ENCODE assay signal across 12 cellular contexts in genomic region chr6:29017428-29017802, GRCh38. TPM values are rescaled to one million over a fixed set of nuclear protein-coding genes. Genes with fewer than 3 reads are reported as not detected.
DNase-seq lines count a peak whose midpoint lies in the region; ATAC-seq, FAIRE-seq and TF ChIP-seq lines count a peak whose summit lies in the region.
"Had no signal": no experiment of that assay in that cellular context is flagged by ENCODE, and none has a peak within 500 bp of the region (broad histone marks: within the 10 kb centered on the region; RNA-seq: fewer than 3 reads in every experiment).

No MANE protein-coding gene starts in this region.

- H3K4me2 ChIP-seq in HepG2 (ENCODE audit: low read depth, low read length), result peak overlapping the region; percentile 98

- TF ChIP-seq CTCF in HepG2 (CRISPR knock-in tag; IDR thresholded peaks at IDR 0.05) (no peak), right lobe of liver (IDR thresholded peaks at IDR 0.05) (no peak), WTC11 (IDR thresholded peaks at IDR 0.05) (no peak)

- H3K36me3 ChIP-seq in HepG2 (replicated peaks in 1 of 2; ENCODE audit: control insufficient read depth in 1 of 2, insufficient read depth in 2 of 2, low read length in 2 of 2) (no peaks in the 10 kb centered on the region), right lobe of liver (no peaks in the 10 kb centered on the region), iPS-20b (ENCODE audit: insufficient read depth, low read depth, low read length) (no peaks in the 10 kb centered on the region)

- H3K4me3 Mint-ChIP-seq in WTC11, result peak overlapping the region; percentile 87

- POLR2A ChIA-PET in HepG2 (lab: Yijun Ruan, JAX), result no interaction called here
- POLR2A ChIA-PET in WTC11 (lab: Charles Lee), result no interaction called here

- ATAC-seq in HepG2 (no peak), right lobe of liver (no peak), WTC11 (no peak), HG02870 (IDR thresholded peaks at IDR 0.05; ENCODE audit: unreplicated experiment) (no peak)

- H3K9me3 Mint-ChIP-seq in WTC11, result peaks cover 15% of the 10 kb centered on the region

- TF ChIP-seq POLR2A in HepG2 (IDR thresholded peaks at IDR 0.05; ENCODE audit: insufficient read depth in 1 of 2, low read depth in 2 of 2, low read length in 2 of 2), result no peak
- no peak for TF ChIP-seq POLR2A in right lobe of liver (IDR thresholded peaks at IDR 0.05)

- H3K27ac Mint-ChIP-seq in WTC11, result no peak overlapping the region

- no peak for FAIRE-seq in HepG2 (lab: Jason Lieb, UNC)

- 38% methylated on average over 3 of the region's 3 CpGs for WGBS in HepG2 (ENCODE audit: low lambda C conversion rate)
- 32% methylated on average over 3 of the region's 3 CpGs for WGBS in right lobe of liver (ENCODE audit: insufficient coverage, low coverage, low lambda C conversion rate, missing lambda C conversion rate)

- H2AFZ ChIP-seq in HepG2 (ENCODE audit: low read length), result no peak overlapping the region

- H4K20me1 ChIP-seq in HepG2 (ENCODE audit: insufficient read depth, low read length), result no peaks in the 10 kb centered on the region

- in situ Hi-C loops in HepG2 (cut with HindIII; ENCODE audit: extremely low pct_ligation_motif_present, low pct_unique_long_range_greater_than_20kb), result loop anchor here (5.0 to 10.0 kb wide), 4 partner anchors 75 to 333 kb away; no protein-coding TSS in a partner anchor

- peaks cover 43% of the 10 kb centered on the region for H3K27me3 Mint-ChIP-seq in WTC11 (ENCODE audit: low read depth)

- DNase-seq in HepG2 (ENCODE audit: low spot score), result no peak
- DNase-seq in right lobe of liver, result no peak
- DNase-seq in WTC11 (ENCODE audit: low spot score), result no peak
- DNase-seq in NCI-H748 (lab: John Stamatoyannopoulos, UW; ENCODE audit: unreplicated experiment), result no peak
- DNase-seq in dermis blood vessel endothelial cell, result no peak
- no peak for DNase-seq in epidermal melanocyte (ENCODE audit: insufficient read length, low spot score)
- DNase-seq: cerebellar nuclear complex had no signal

- H3K36me3 Mint-ChIP-seq in WTC11, result peaks cover 5% of the 10 kb centered on the region; the same call in 1 of the 2 replicates

- H3K27ac ChIP-seq in HepG2 (ENCODE audit: extremely low read length, insufficient read depth, low read length) (no peak overlapping the region), right lobe of liver (no peak overlapping the region), iPS-20b (ENCODE audit: low read length) (no peak overlapping the region)

- H3K4me3 ChIP-seq in HepG2 (replicated peaks in 1 of 3; ENCODE audit: insufficient read depth in 1 of 3, low read depth in 2 of 3, low read length in 3 of 3) (peak overlapping the region in 1 of 3 experiments; percentile 70; a peak in 3 of 6 replicates), right lobe of liver (no peak overlapping the region), iPS-20b (ENCODE audit: low read length) (peak overlapping the region; percentile 96; the same call in 1 of the 2 replicates)

- intact Hi-C loops in HepG2 (cut with micrococcal nuclease; ENCODE audit: unreplicated experiment) (loop anchor here (5.0 kb wide), 1 partner anchor 140 kb away; no protein-coding TSS in a partner anchor), right lobe of liver (cut with DNase I) (loop anchor here (5.0 to 10.0 kb wide), 2 partner anchors 183 to 330 kb away; no protein-coding TSS in a partner anchor)

- no peak for TF ChIP-seq RAD21 in HepG2 (CRISPR knock-in tag; IDR thresholded peaks at IDR 0.05)

- no TSS peak for BruUV-seq in HepG2 (replicated peaks; lab: Mats Ljungman, UMichigan)

- no peaks in the 10 kb centered on the region for H3K9me3 ChIP-seq in HepG2 (ENCODE audit: low read length)
- H3K9me3 ChIP-seq in right lobe of liver, result no peaks in the 10 kb centered on the region
- no peaks in the 10 kb centered on the region for H3K9me3 ChIP-seq in iPS-20b (ENCODE audit: insufficient read depth, low read depth, low read length)

- CTCF ChIA-PET in HepG2 (lab: Yijun Ruan, JAX; ENCODE audit: low intra/inter-chr PET ratio, low total read pairs) (interaction anchor here (0.9 to 3.5 kb wide), 12 partner anchors 32 to 572 kb away, joined by 4 to 84 read pairs (median 6); no protein-coding TSS in a partner anchor), WTC11 (lab: Charles Lee) (no interaction called here)

- no peaks in the 10 kb centered on the region; the same call in none of the 2 replicates for H3K4me1 Mint-ChIP-seq in WTC11

- no peaks in the 10 kb centered on the region for H3K79me2 ChIP-seq in HepG2 (ENCODE audit: insufficient read depth, low read length)

- H3K9ac ChIP-seq in HepG2 (ENCODE audit: insufficient read depth, low read depth, low read length) (no peak overlapping the region), iPS-20b (ENCODE audit: low read depth, low read length) (no peak overlapping the region)

- H3K4me1 ChIP-seq in HepG2 (ENCODE audit: insufficient read depth, low read length), result peaks cover 22% of the 10 kb centered on the region
- H3K4me1 ChIP-seq in right lobe of liver, result peaks cover 0 to 9% (median 0%) of the 10 kb centered on the region in 4 donors
- H3K4me1 ChIP-seq in iPS-20b (ENCODE audit: insufficient read depth, low read length), result 0 out of 2 replicates have a peak, but pooled peaks cover 2% of the 10 kb centered on the region

- H3K27me3 ChIP-seq in HepG2 (ENCODE audit: control insufficient read depth in 1 of 2, insufficient read depth in 2 of 2, low read length in 2 of 2), result no peaks in the 10 kb centered on the region; a peak in 2 of 5 replicates
- no peaks in the 10 kb centered on the region for H3K27me3 ChIP-seq in right lobe of liver
- H3K27me3 ChIP-seq in iPS-20b (ENCODE audit: insufficient read depth, low read length), result peaks cover 42% of the 10 kb centered on the region

- TF ChIP-seq EP300 in HepG2 (IDR thresholded peaks at IDR 0.05; ENCODE audit: low read depth in 2 of 2, low read length in 2 of 2) (no peak), HepG2 (CRISPR knock-in tag; IDR thresholded peaks at IDR 0.05; ENCODE audit: borderline replicate concordance) (no peak)

TF ChIP-seq in HepG2, 621 proteins besides CTCF, POLR2A, EP300 and RAD21 (continues in another document):
- no peak for TF ChIP-seq ZFP82 (CRISPR knock-in tag; IDR thresholded peaks at IDR 0.05; ENCODE audit: borderline replicate concordance)
- 0 out of 2 replicates have a peak, but pooled peaks have one; percentile 23 for TF ChIP-seq SMYD3 (CRISPR knock-in tag; IDR thresholded peaks at IDR 0.05)

TF ChIP-seq in WTC11, 78 proteins besides CTCF, POLR2A, EP300 and RAD21 (continues in another document):
- TF ChIP-seq TEAD1 (CRISPR knock-in tag; IDR thresholded peaks at IDR 0.05) (no peak), GABPB1 (CRISPR knock-in tag; IDR thresholded peaks at IDR 0.05) (no peak), EMX1 (CRISPR knock-in tag; IDR thresholded peaks at IDR 0.05) (no peak)

RNA-seq across cellular contexts. Expression of gene ZNF311, which starts 12.3 kb away (rescaled TPM):
- total RNA-seq in HepG2 (2016; rRNA removed; fragmentation: Illumina TruSeq; extraction: Trizol) (not detected in 2 replicates), right lobe of liver (under 1 TPM; 0.18 to 0.62 (median 0.41) TPM), WTC11 (2021) (2.0 to 3.7 TPM (median 3.4 TPM) in 3 replicates), dermis blood vessel endothelial cell (0.17 and 0.28 TPM in 2 replicates)
- total RNA-seq in HepG2 (2016; cell fraction: cytosol; rRNA removed; fragmentation: Illumina TruSeq; extraction: Trizol; ENCODE audit: low read depth), result not detected in 2 replicates
- not detected in 2 replicates for total RNA-seq in HepG2 (2016; cell fraction: insoluble cytoplasmic fraction; rRNA removed; fragmentation: Illumina TruSeq; extraction: Trizol)
- not detected in 2 replicates for total RNA-seq in HepG2 (2016; cell fraction: membrane; rRNA removed; fragmentation: Illumina TruSeq; extraction: Trizol)
- not detected in 2 replicates for total RNA-seq in HepG2 (2016; cell fraction: nucleus; rRNA removed; fragmentation: Illumina TruSeq; extraction: Trizol)
- polyA plus RNA-seq in HepG2 (2011; rRNA removed), result not detected in 2 replicates
- polyA plus RNA-seq in HepG2 (2011; cell fraction: cytosol; rRNA removed), result not detected in 2 replicates
- not detected in 2 replicates for polyA plus RNA-seq in HepG2 (2011; cell fraction: nucleus; rRNA removed)
- polyA plus RNA-seq in HepG2 (2012), result not detected in 2 replicates
- polyA plus RNA-seq in HepG2 (2016; cell fraction: cytosol; fragmentation: Illumina TruSeq; extraction: Trizol; ENCODE audit: low read depth), result not detected in 2 replicates
- polyA plus RNA-seq in HepG2 (2016; cell fraction: insoluble cytoplasmic fraction; fragmentation: Illumina TruSeq; extraction: Trizol; ENCODE audit: low read depth), result not detected in 2 replicates
- polyA plus RNA-seq in HepG2 (2016; cell fraction: membrane; fragmentation: Illumina TruSeq; extraction: Trizol; ENCODE audit: low read depth), result not detected in 2 replicates
- polyA plus RNA-seq in HepG2 (2016; cell fraction: nucleus; fragmentation: Illumina TruSeq; extraction: Trizol; ENCODE audit: insufficient read depth, low read depth), result not detected in 2 replicates
- 1.1 TPM in 1 of 2 replicates, not detected in the other for polyA minus RNA-seq in HepG2 (2011; rRNA and poly(A)+ RNA removed; ENCODE audit: low replicate concordance)
- polyA minus RNA-seq in HepG2 (2011; cell fraction: cytosol; rRNA and poly(A)+ RNA removed), result not detected in 2 replicates
- polyA minus RNA-seq in HepG2 (2011; cell fraction: nucleus; rRNA and poly(A)+ RNA removed), result not detected in 2 replicates

RNA-seq across cellular contexts. Expression of gene OR2W1, which starts 27.6 kb away (rescaled TPM):
- total RNA-seq in HepG2 (2016; rRNA removed; fragmentation: Illumina TruSeq; extraction: Trizol), result not detected in 2 replicates
- total RNA-seq in HepG2 (2016; cell fraction: cytosol; rRNA removed; fragmentation: Illumina TruSeq; extraction: Trizol; ENCODE audit: low read depth), result not detected in 2 replicates
- not detected in 2 replicates for total RNA-seq in HepG2 (2016; cell fraction: insoluble cytoplasmic fraction; rRNA removed; fragmentation: Illumina TruSeq; extraction: Trizol)
- not detected in 2 replicates for total RNA-seq in HepG2 (2016; cell fraction: membrane; rRNA removed; fragmentation: Illumina TruSeq; extraction: Trizol)
- total RNA-seq in HepG2 (2016; cell fraction: nucleus; rRNA removed; fragmentation: Illumina TruSeq; extraction: Trizol), result not detected in 2 replicates
- polyA plus RNA-seq in HepG2 (2011; rRNA removed), result not detected in 2 replicates
- polyA plus RNA-seq in HepG2 (2011; cell fraction: cytosol; rRNA removed), result not detected in 2 replicates
- not detected in 2 replicates for polyA plus RNA-seq in HepG2 (2011; cell fraction: nucleus; rRNA removed)
- polyA plus RNA-seq in HepG2 (2012), result not detected in 2 replicates
- not detected in 2 replicates for polyA plus RNA-seq in HepG2 (2016; cell fraction: cytosol; fragmentation: Illumina TruSeq; extraction: Trizol; ENCODE audit: low read depth)
- not detected in 2 replicates for polyA plus RNA-seq in HepG2 (2016; cell fraction: insoluble cytoplasmic fraction; fragmentation: Illumina TruSeq; extraction: Trizol; ENCODE audit: low read depth)
- not detected in 2 replicates for polyA plus RNA-seq in HepG2 (2016; cell fraction: membrane; fragmentation: Illumina TruSeq; extraction: Trizol; ENCODE audit: low read depth)
- polyA plus RNA-seq in HepG2 (2016; cell fraction: nucleus; fragmentation: Illumina TruSeq; extraction: Trizol; ENCODE audit: insufficient read depth, low read depth), result not detected in 2 replicates
- polyA minus RNA-seq in HepG2 (2011; rRNA and poly(A)+ RNA removed; ENCODE audit: low replicate concordance), result not detected in 2 replicates
- not detected in 2 replicates for polyA minus RNA-seq in HepG2 (2011; cell fraction: cytosol; rRNA and poly(A)+ RNA removed)
- not detected in 2 replicates for polyA minus RNA-seq in HepG2 (2011; cell fraction: nucleus; rRNA and poly(A)+ RNA removed)
- total RNA-seq in right lobe of liver, result not detected
- not detected in 3 replicates for total RNA-seq in WTC11 (2021)
- total RNA-seq in dermis blood vessel endothelial cell, result not detected in 2 replicates
- total RNA-seq: HT1080, Right ventricle myocardium inferior had no signal
- polyA plus RNA-seq: BJ had no signal
